Comparison of ENCODE assay signal across 15 cellular contexts in the genomic region with DNA sequence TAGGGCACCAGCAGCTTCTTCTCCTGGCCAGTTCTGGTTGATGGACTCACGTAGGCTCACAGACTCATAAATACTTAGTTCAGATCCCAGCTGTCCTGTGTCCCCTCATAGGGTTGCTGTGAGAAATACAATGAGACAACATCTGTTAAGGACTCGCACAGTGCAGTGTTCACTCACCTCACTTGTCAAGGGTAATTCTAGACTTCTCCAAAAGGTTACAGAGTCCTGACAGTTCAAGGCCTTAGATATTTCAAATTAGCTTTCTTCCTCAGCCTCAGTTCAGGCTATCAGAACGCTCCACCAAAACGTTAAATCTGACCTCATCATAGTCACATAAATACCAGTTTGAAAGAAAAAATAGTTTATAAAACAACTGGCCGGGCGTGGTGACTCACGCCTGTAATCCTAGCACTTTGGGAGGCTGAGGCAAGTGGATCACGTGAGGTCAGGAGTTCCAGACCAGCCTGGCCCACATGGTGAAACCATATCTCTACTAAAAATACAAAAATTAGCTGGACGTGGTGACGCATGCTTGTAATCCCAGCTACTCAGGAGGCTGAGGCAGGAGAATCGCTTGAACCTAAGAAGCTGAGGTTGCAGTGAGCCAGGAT.
DNase-seq lines count a peak whose midpoint lies in the region; ATAC-seq and TF ChIP-seq lines count a peak whose summit lies in the region.
"Had no signal": no experiment of that assay in that cellular context is flagged by ENCODE, and none has a peak within 500 bp of the region (broad histone marks: within the 10 kb centered on the region; RNA-seq: fewer than 3 reads in every experiment).

No MANE protein-coding gene starts in this region.

- H3F3A ChIP-seq in MM.1S (ENCODE audit: insufficient read depth, low read length), result no peaks in the 10 kb centered on the region
- H3F3A ChIP-seq in neural progenitor cell (ENCODE audit: low read depth), result peaks cover 20% of the 10 kb centered on the region

- H3K4me1 Mint-ChIP-seq in neural progenitor cell, result peaks cover 28% of the 10 kb centered on the region

- H3K27ac ChIP-seq in MM.1S (ENCODE audit: low read length), result peak overlapping the region; percentile 59
- peak overlapping the region; percentile 46 for H3K27ac ChIP-seq in osteoblast (ENCODE audit: low read depth, low read length)
- H3K27ac ChIP-seq in neural progenitor cell, result no peak overlapping the region
- H3K27ac ChIP-seq: gastroesophageal sphincter, lower lobe of right lung, neutrophil had no signal

- no peak overlapping the region for H3K4me3 Mint-ChIP-seq in neural progenitor cell
- H3K4me3 Mint-ChIP-seq: activated CD8-positive, alpha-beta memory T cell treated with anti-CD3 and anti-CD28 coated beads, Interleukin-2, amount 10 ng/mL, durations not matched to agents 7 days and 5 days; effector memory CD8-positive, alpha-beta T cell had no signal

- H3K79me2 ChIP-seq in MM.1S (ENCODE audit: low read length), result no peaks in the 10 kb centered on the region
- H3K79me2 ChIP-seq in osteoblast (ENCODE audit: insufficient read depth, low read length), result no peaks in the 10 kb centered on the region
- no peaks in the 10 kb centered on the region for H3K79me2 ChIP-seq in neural progenitor cell (ENCODE audit: low read depth)

- no peak overlapping the region for H3K4me3 ChIP-seq in MM.1S (ENCODE audit: low read length)
- no peak overlapping the region for H3K4me3 ChIP-seq in choroid plexus epithelial cell (ENCODE audit: low read depth, low read length)
- H3K4me3 ChIP-seq in osteoblast (ENCODE audit: insufficient read depth, low read length), result no peak overlapping the region
- no peak overlapping the region for H3K4me3 ChIP-seq in neural progenitor cell
- H3K4me3 ChIP-seq: gastroesophageal sphincter, lower lobe of right lung had no signal

- no peak overlapping the region for H3K9ac ChIP-seq in MM.1S (ENCODE audit: low read length)
- no peak overlapping the region for H3K9ac ChIP-seq in neural progenitor cell

- DNase-seq in EL (peak; percentile 22), MM.1S (no peak), choroid plexus epithelial cell (ENCODE audit: low read depth) (peak; percentile 82), osteoblast (ENCODE audit: insufficient read length, low spot score, missing footprints) (no peak), neural progenitor cell (ENCODE audit: low spot score) (no peak)
- DNase-seq: activated CD8-positive, alpha-beta memory T cell treated with anti-CD3 and anti-CD28 coated beads, Interleukin-2, amount 10 ng/mL, durations not matched to agents 7 days and 5 days; C1 segment of cervical spinal cord; effector memory CD8-positive, alpha-beta T cell; lower lobe of right lung; NCI-H1105; NCI-H2227 treated with DMSO at 0.1 percent for 48 hours had no signal

- H2AFZ ChIP-seq in MM.1S (ENCODE audit: low read length) (no peak overlapping the region), osteoblast (ENCODE audit: low read length) (no peak overlapping the region), neural progenitor cell (replicated peaks) (no peak overlapping the region)

- H3K9me2 ChIP-seq in MM.1S (replicated peaks; ENCODE audit: insufficient read depth, low read length), result no peaks in the 10 kb centered on the region

- H3K9me3 Mint-ChIP-seq in neural progenitor cell, result no peaks in the 10 kb centered on the region
- H3K9me3 Mint-ChIP-seq: effector memory CD8-positive, alpha-beta T cell had no signal

- H3K9me3 ChIP-seq in MM.1S (replicated peaks; ENCODE audit: insufficient read depth, low read length) (no peaks in the 10 kb centered on the region), osteoblast (ENCODE audit: low read depth, low read length) (no peaks in the 10 kb centered on the region), neural progenitor cell (ENCODE audit: low read depth) (no peaks in the 10 kb centered on the region)
- H3K9me3 ChIP-seq: gastroesophageal sphincter, lower lobe of right lung, neutrophil had no signal

- H4K20me1 ChIP-seq in MM.1S (ENCODE audit: insufficient read depth, low read length), result no peaks in the 10 kb centered on the region
- H4K20me1 ChIP-seq in osteoblast (ENCODE audit: insufficient read depth, low read length), result no peaks in the 10 kb centered on the region
- no peaks in the 10 kb centered on the region for H4K20me1 ChIP-seq in neural progenitor cell (ENCODE audit: low read depth)

- H3K36me3 ChIP-seq in MM.1S (replicated peaks; ENCODE audit: insufficient read depth, low read length) (no peaks in the 10 kb centered on the region), osteoblast (ENCODE audit: insufficient read depth, low read length) (no peaks in the 10 kb centered on the region), neural progenitor cell (no peaks in the 10 kb centered on the region)
- H3K36me3 ChIP-seq: gastroesophageal sphincter, lower lobe of right lung, neutrophil had no signal

- H3K27me3 ChIP-seq in MM.1S (replicated peaks; ENCODE audit: insufficient read depth, low read length), result no peaks in the 10 kb centered on the region
- no peaks in the 10 kb centered on the region for H3K27me3 ChIP-seq in osteoblast (ENCODE audit: insufficient read depth, low read length)
- no peaks in the 10 kb centered on the region for H3K27me3 ChIP-seq in neural progenitor cell
- H3K27me3 ChIP-seq: gastroesophageal sphincter, neutrophil had no signal

- no peaks in the 10 kb centered on the region for H3K36me3 Mint-ChIP-seq in neural progenitor cell
- H3K36me3 Mint-ChIP-seq: activated CD8-positive, alpha-beta memory T cell treated with anti-CD3 and anti-CD28 coated beads, Interleukin-2, amount 10 ng/mL, durations not matched to agents 7 days and 5 days had no signal

- H3K4me1 ChIP-seq in MM.1S (ENCODE audit: low read length) (peaks cover 19% of the 10 kb centered on the region), osteoblast (ENCODE audit: insufficient read depth, low read length) (peaks cover 3% of the 10 kb centered on the region), neural progenitor cell (peaks cover 17% of the 10 kb centered on the region)
- H3K4me1 ChIP-seq: gastroesophageal sphincter, lower lobe of right lung had no signal

- peaks cover 7% of the 10 kb centered on the region for H3K27me3 Mint-ChIP-seq in neural progenitor cell (ENCODE audit: insufficient read depth, low read depth)
- H3K27me3 Mint-ChIP-seq: effector memory CD8-positive, alpha-beta T cell had no signal

- TF ChIP-seq CTCF in MM.1S (IDR thresholded peaks at IDR 0.05; ENCODE audit: low read length), result no peak
- no peak for TF ChIP-seq CTCF in choroid plexus epithelial cell (conservative IDR thresholded peaks at IDR 0.05; ENCODE audit: low read depth, low read length)
- TF ChIP-seq CTCF in osteoblast (IDR thresholded peaks at IDR 0.05; ENCODE audit: extremely low read depth, low read depth, low read length), result no peak
- no peak for TF ChIP-seq CTCF in neural progenitor cell (IDR thresholded peaks at IDR 0.05)

- ATAC-seq in esophagus mucosa, result no peak
- no peak for ATAC-seq in GM18870 (IDR thresholded peaks at IDR 0.05; ENCODE audit: unreplicated experiment)
- ATAC-seq: activated CD8-positive, alpha-beta memory T cell treated with anti-CD3 and anti-CD28 coated beads, Interleukin-2, amount 10 ng/mL, durations not matched to agents 7 days and 5 days; gastroesophageal sphincter; lower lobe of right lung had no signal

- H3K4me2 ChIP-seq in MM.1S (ENCODE audit: low read depth, low read length), result no peak overlapping the region
- H3K4me2 ChIP-seq in osteoblast (ENCODE audit: insufficient read depth, low read length), result no peak overlapping the region
- H3K4me2 ChIP-seq in neural progenitor cell, result no peak overlapping the region

- H3K27ac Mint-ChIP-seq in neural progenitor cell, result no peak overlapping the region
- H3K27ac Mint-ChIP-seq: activated CD8-positive, alpha-beta memory T cell treated with anti-CD3 and anti-CD28 coated beads, Interleukin-2, amount 10 ng/mL, durations not matched to agents 7 days and 5 days had no signal

Comparison
In these comparisons a context has a peak if more than half of its experiments do, and no peak if none do; other contexts are left out.
1. DNase-seq: peak in EL (single experiment) and choroid plexus epithelial cell (single experiment); none in MM.1S (single experiment), osteoblast (single experiment) and neural progenitor cell (single experiment).